ENCODE assay signal across 8 cellular contexts in genomic region chr7:55964261-55964801, GRCh38. TPM values are rescaled to one million over a fixed set of nuclear protein-coding genes. Genes with fewer than 3 reads are reported as not detected.
DNase-seq lines count a peak whose midpoint lies in the region; ATAC-seq and TF ChIP-seq lines count a peak whose summit lies in the region.

NIPSNAP2 (plus strand) TSS chr7:55964585; CDS start chr7:55964610, 25 bp downstream.

- peaks cover 37% of the 10 kb centered on the region for H3K4me1 Mint-ChIP-seq in dendritic cell treated with granulocyte-macrophage colony-stimulating factor and Interleukin-4, amounts not matched to agents 40 ng/mL and 50 ng/mL, for 4 days (ENCODE audit: low read depth)

- peak within 1 kb of the TSS; percentile 66 to 93 (median 79) for H3K4me3 ChIP-seq in liver (ENCODE audit: low read depth in 1 of 3, low read length in 3 of 3)

- peak within 1 kb of the TSS; percentile 93 for H3K4me3 Mint-ChIP-seq in dendritic cell treated with granulocyte-macrophage colony-stimulating factor and Interleukin-4, amounts not matched to agents 40 ng/mL and 50 ng/mL, for 4 days

- H3K36me3 Mint-ChIP-seq in dendritic cell treated with granulocyte-macrophage colony-stimulating factor and Interleukin-4, amounts not matched to agents 40 ng/mL and 50 ng/mL, for 4 days (ENCODE audit: low read depth), result peaks cover 34% of the 10 kb centered on the region

- peak; percentile 78 for TF ChIP-seq CTCF in liver (IDR thresholded peaks at IDR 0.05; ENCODE audit: low read depth, low read length, missing input control)

- H3K27ac Mint-ChIP-seq in dendritic cell treated with granulocyte-macrophage colony-stimulating factor and Interleukin-4, amounts not matched to agents 40 ng/mL and 50 ng/mL, for 4 days, result peak within 1 kb of the TSS; percentile 95

- under 1% methylated on average over 70 of the region's 70 CpGs for WGBS in liver

- TF ChIP-seq RAD21 in liver (IDR thresholded peaks at IDR 0.05), result peak in 1 of 2 donors; percentile 26

- peak; percentile 77 for ATAC-seq in GM18517 (IDR thresholded peaks at IDR 0.05; ENCODE audit: unreplicated experiment)
- ATAC-seq in HG02981 (IDR thresholded peaks at IDR 0.05; ENCODE audit: unreplicated experiment), result peak; percentile 87

- H3K9ac ChIP-seq in liver (ENCODE audit: low read depth in 1 of 2, low read length in 2 of 2), result peak within 1 kb of the TSS; percentile 36 to 88

- DNase-seq in AG08396 (ENCODE audit: low spot score) (peak; percentile 95), NCI-H2171 treated with DMSO at 0.1 percent for 48 hours (lab: John Stamatoyannopoulos, UW) (peak; percentile 55)
- DNase-seq in activated CD4-positive, alpha-beta T cell treated with anti-CD3 and anti-CD28 coated beads for 4 hours, result peak; percentile 52
- peak; percentile 56 for DNase-seq in stimulated activated CD4-positive, alpha-beta T cell treated with anti-CD3 and anti-CD28 coated beads, Interleukin-4, amount 100 ng/mL, for 24 hours

- no peaks in the 10 kb centered on the region for H3K9me3 ChIP-seq in liver (ENCODE audit: control insufficient read depth in 4 of 4, low read length in 3 of 4)

- peaks cover 0 to 2% (median 0%) of the 10 kb centered on the region in 4 donors for H3K36me3 ChIP-seq in liver (ENCODE audit: control insufficient read depth in 4 of 4, insufficient read depth in 3 of 4, low read depth in 1 of 4, low read length in 3 of 4)

- peak within 1 kb of the TSS; percentile 89 to 95 for H3K27ac ChIP-seq in liver (ENCODE audit: low read depth in 1 of 2, low read length in 2 of 2)

- H3K9me3 Mint-ChIP-seq in dendritic cell treated with granulocyte-macrophage colony-stimulating factor and Interleukin-4, amounts not matched to agents 40 ng/mL and 50 ng/mL, for 4 days, result no peaks in the 10 kb centered on the region

- intact Hi-C loops in dendritic cell treated with granulocyte-macrophage colony-stimulating factor and Interleukin-4, amounts not matched to agents 40 ng/mL and 50 ng/mL, for 4 days (cut with micrococcal nuclease), result loop anchor here (1.0 to 2.0 kb wide), 3 partner anchors 13 to 323 kb away; partner anchors contain the start of gene MRPS17

- peaks cover 14% of the 10 kb centered on the region for H3K27me3 Mint-ChIP-seq in dendritic cell treated with granulocyte-macrophage colony-stimulating factor and Interleukin-4, amounts not matched to agents 40 ng/mL and 50 ng/mL, for 4 days

- no peaks in the 10 kb centered on the region for H3K27me3 ChIP-seq in liver (ENCODE audit: control insufficient read depth in 4 of 4, insufficient read depth in 4 of 4, low read length in 3 of 4)

- H3K4me1 ChIP-seq in liver (ENCODE audit: control insufficient read depth in 4 of 4, insufficient read depth in 4 of 4, low read length in 3 of 4), result peaks cover 0 to 19% (median 13%) of the 10 kb centered on the region in 4 donors

TF ChIP-seq in liver, 16 proteins besides CTCF, POLR2A, EP300 and RAD21:
- TF ChIP-seq, protein P1, sequence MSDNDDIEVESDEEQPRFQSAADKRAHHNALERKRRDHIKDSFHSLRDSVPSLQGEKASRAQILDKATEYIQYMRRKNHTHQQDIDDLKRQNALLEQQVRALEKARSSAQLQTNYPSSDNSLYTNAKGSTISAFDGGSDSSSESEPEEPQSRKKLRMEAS (IDR thresholded peaks at IDR 0.05), result no peak
- peak; percentile 29 for TF ChIP-seq TAF1 (conservative IDR thresholded peaks at IDR 0.05)
- TF ChIP-seq, protein P2, sequence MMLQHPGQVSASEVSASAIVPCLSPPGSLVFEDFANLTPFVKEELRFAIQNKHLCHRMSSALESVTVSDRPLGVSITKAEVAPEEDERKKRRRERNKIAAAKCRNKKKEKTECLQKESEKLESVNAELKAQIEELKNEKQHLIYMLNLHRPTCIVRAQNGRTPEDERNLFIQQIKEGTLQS (IDR thresholded peaks at IDR 0.05), result no peak

RNA-seq across cellular contexts. Expression of gene NIPSNAP2, which starts in this region (rescaled TPM):
- total RNA-seq in liver, result 10 to 100 TPM; 11.6 to 20.4 TPM
- polyA plus RNA-seq in liver, result 10 to 100 TPM in 1 of 2 donors, 1 to 10 TPM in 1; 6.0 to 11.9 TPM

Comparison
In these comparisons a context has a peak if more than half of its experiments do, and no peak if none do; other contexts are left out.
1. Peak in every context shown above with its lines: DNase-seq, ATAC-seq, H3K4me3 ChIP-seq and H3K27ac ChIP-seq.